Comparison of ENCODE assay signal across 1 cellular context in the genomic region with DNA sequence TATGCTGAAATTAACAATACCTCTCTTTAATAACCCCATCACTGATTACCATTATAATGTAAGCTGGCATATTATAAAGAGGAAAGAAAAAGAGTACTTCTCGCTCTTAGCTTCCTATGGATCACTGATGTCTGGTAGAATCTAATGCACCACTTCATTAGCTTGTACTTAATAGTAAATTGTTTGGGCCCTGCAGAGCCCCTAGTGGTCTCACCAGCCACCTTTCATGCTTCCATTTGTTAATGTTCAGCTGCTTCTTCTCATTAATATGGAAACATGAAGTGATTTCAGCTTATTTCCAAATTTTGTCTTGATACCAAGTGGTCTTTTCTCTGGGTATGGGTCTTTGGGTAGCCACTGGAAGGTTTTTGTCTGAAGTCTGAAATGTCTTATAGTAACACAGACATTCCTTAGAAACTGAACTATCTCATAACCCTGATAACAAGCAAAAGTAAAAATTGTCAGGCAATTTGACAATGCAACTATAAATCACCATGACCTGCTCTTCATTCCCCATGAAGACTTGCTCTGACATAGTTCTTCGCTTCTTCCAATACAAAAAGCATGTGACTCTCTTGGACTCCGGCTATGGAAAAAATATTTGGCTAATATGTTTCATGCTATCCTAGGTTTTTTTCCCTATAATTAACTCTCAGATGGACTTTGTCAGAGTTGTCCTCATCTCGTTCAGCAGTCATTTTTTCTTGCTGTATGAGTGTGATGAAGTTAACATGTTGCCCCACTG.
TF ChIP-seq lines count a peak whose summit lies in the region.

No MANE protein-coding gene starts in this region.

TF ChIP-seq in IMR-90, 13 proteins besides CTCF, POLR2A, EP300 and RAD21 (continued from another document):
- TF ChIP-seq CEBPB (IDR thresholded peaks at IDR 0.05; ENCODE audit: low read depth, low read length), result no peak
- no peak for TF ChIP-seq SMC3 (IDR thresholded peaks at IDR 0.05; ENCODE audit: low read depth, low read length)
- TF ChIP-seq, protein P1, sequence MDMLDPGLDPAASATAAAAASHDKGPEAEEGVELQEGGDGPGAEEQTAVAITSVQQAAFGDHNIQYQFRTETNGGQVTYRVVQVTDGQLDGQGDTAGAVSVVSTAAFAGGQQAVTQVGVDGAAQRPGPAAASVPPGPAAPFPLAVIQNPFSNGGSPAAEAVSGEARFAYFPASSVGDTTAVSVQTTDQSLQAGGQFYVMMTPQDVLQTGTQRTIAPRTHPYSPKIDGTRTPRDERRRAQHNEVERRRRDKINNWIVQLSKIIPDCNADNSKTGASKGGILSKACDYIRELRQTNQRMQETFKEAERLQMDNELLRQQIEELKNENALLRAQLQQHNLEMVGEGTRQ (IDR thresholded peaks at IDR 0.05; ENCODE audit: low read depth, low read length), result no peak
- no peak for TF ChIP-seq CHD1 (IDR thresholded peaks at IDR 0.05; ENCODE audit: low read depth, low read length)
TF ChIP-seq in IMR-90: peak in this region for 0.
